ENCODE assay signal across 1 cellular context in genomic region chr20:38472513-38473352, GRCh38.
A peak's percentile ranks its signal among the peaks of the same experiment; 100 is the strongest.
TF ChIP-seq lines count a peak whose summit lies in the region.

TSS of gene RALGAPB (plus strand) at chr20:38472843. CDS start at chr20:38488433, 15,590 bp downstream.

TF ChIP-seq in HepG2, 621 proteins besides CTCF, POLR2A, EP300 and RAD21 (continued from another document and continues in another):
- TF ChIP-seq ZBTB40 (IDR thresholded peaks at IDR 0.05) (no peak), ZBTB40 (CRISPR knock-in tag; IDR thresholded peaks at IDR 0.05) (peak; percentile 84), ZNF33B (CRISPR knock-in tag; IDR thresholded peaks at IDR 0.05) (0 out of 2 replicates have a peak, but pooled peaks have one; percentile 67), ZFX (CRISPR knock-in tag; IDR thresholded peaks at IDR 0.05; ENCODE audit: low read depth) (peak; percentile 93), RXRA (CRISPR knock-in tag; IDR thresholded peaks at IDR 0.05) (peak; percentile 64), ASH2L (IDR thresholded peaks at IDR 0.05; ENCODE audit: insufficient read length, low read depth, low read length) (peak; percentile 88), RBAK (CRISPR knock-in tag; IDR thresholded peaks at IDR 0.05) (no peak), SOX6 (IDR thresholded peaks at IDR 0.05) (no peak), SOX6 (CRISPR knock-in tag; IDR thresholded peaks at IDR 0.05) (peak; percentile 67), TMF1 (CRISPR knock-in tag; IDR thresholded peaks at IDR 0.05; ENCODE audit: low read depth) (peak; percentile 94), KAT7 (CRISPR knock-in tag; IDR thresholded peaks at IDR 0.05; ENCODE audit: borderline replicate concordance) (no peak; the same call in 1 of the 2 replicates), MTA3 (CRISPR knock-in tag; IDR thresholded peaks at IDR 0.05) (no peak), TRIM24 (CRISPR knock-in tag; IDR thresholded peaks at IDR 0.05) (no peak), CREM (IDR thresholded peaks at IDR 0.05) (peak; percentile 91), CREM (CRISPR knock-in tag; IDR thresholded peaks at IDR 0.05) (no peak), ZNF225 (CRISPR knock-in tag; IDR thresholded peaks at IDR 0.05) (no peak; the same call in 1 of the 2 replicates), ZNF232 (CRISPR knock-in tag; IDR thresholded peaks at IDR 0.05; ENCODE audit: borderline replicate concordance) (no peak; the same call in 1 of the 2 replicates), NFATC3 (CRISPR knock-in tag; IDR thresholded peaks at IDR 0.05) (0 out of 2 replicates have a peak, but pooled peaks have one; percentile 28), ZC3H4 (CRISPR knock-in tag; IDR thresholded peaks at IDR 0.05; ENCODE audit: borderline replicate concordance) (no peak), ZNF382 (CRISPR knock-in tag; IDR thresholded peaks at IDR 0.05; ENCODE audit: borderline replicate concordance) (no peak), ZNF10 (CRISPR knock-in tag; IDR thresholded peaks at IDR 0.05; ENCODE audit: borderline replicate concordance, low read depth) (no peak), MTERF4 (CRISPR knock-in tag; IDR thresholded peaks at IDR 0.05) (0 out of 2 replicates have a peak, but pooled peaks have one; percentile 26), ZNF292 (CRISPR knock-in tag; IDR thresholded peaks at IDR 0.05; ENCODE audit: borderline replicate concordance, low read depth) (no peak), MXD4 (CRISPR knock-in tag; IDR thresholded peaks at IDR 0.05) (peak; percentile 79; the same call in 1 of the 2 replicates), MYC (CRISPR knock-in tag; IDR thresholded peaks at IDR 0.05; ENCODE audit: borderline replicate concordance) (peak; percentile 85), SSRP1 (CRISPR knock-in tag; IDR thresholded peaks at IDR 0.05) (no peak), RAD51 (IDR thresholded peaks at IDR 0.05; ENCODE audit: borderline replicate concordance) (no peak), ZNF775 (CRISPR knock-in tag; IDR thresholded peaks at IDR 0.05; ENCODE audit: borderline replicate concordance) (no peak), SMAD3 (CRISPR knock-in tag; IDR thresholded peaks at IDR 0.05) (peak; percentile 79), AHR (CRISPR knock-in tag; IDR thresholded peaks at IDR 0.05) (peak; percentile 55), MTF1 (CRISPR knock-in tag; IDR thresholded peaks at IDR 0.05) (peak; percentile 71; the same call in 1 of the 2 replicates), IKZF1 (IDR thresholded peaks at IDR 0.05) (no peak)
- TF ChIP-seq, protein P1, sequence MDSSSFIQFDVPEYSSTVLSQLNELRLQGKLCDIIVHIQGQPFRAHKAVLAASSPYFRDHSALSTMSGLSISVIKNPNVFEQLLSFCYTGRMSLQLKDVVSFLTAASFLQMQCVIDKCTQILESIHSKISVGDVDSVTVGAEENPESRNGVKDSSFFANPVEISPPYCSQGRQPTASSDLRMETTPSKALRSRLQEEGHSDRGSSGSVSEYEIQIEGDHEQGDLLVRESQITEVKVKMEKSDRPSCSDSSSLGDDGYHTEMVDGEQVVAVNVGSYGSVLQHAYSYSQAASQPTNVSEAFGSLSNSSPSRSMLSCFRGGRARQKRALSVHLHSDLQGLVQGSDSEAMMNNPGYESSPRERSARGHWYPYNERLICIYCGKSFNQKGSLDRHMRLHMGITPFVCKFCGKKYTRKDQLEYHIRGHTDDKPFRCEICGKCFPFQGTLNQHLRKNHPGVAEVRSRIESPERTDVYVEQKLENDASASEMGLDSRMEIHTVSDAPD (CRISPR knock-in tag; IDR thresholded peaks at IDR 0.05), result no peak
- TF ChIP-seq, protein P2, sequence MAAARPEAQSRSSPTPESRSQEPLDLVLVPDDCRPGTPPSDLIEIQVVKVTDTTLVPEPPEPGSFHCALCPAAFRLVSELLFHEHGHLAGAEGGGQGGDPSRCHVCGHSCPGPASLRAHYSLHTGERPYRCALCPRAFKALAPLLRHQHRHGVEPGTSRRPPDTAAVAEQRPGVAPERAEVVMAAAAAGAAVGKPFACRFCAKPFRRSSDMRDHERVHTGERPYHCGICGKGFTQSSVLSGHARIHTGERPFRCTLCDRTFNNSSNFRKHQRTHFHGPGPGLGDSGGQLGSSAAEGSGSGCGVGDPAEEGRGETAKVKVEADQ (CRISPR knock-in tag; IDR thresholded peaks at IDR 0.05; ENCODE audit: borderline replicate concordance), result peak; percentile 98
- TF ChIP-seq, protein P3, sequence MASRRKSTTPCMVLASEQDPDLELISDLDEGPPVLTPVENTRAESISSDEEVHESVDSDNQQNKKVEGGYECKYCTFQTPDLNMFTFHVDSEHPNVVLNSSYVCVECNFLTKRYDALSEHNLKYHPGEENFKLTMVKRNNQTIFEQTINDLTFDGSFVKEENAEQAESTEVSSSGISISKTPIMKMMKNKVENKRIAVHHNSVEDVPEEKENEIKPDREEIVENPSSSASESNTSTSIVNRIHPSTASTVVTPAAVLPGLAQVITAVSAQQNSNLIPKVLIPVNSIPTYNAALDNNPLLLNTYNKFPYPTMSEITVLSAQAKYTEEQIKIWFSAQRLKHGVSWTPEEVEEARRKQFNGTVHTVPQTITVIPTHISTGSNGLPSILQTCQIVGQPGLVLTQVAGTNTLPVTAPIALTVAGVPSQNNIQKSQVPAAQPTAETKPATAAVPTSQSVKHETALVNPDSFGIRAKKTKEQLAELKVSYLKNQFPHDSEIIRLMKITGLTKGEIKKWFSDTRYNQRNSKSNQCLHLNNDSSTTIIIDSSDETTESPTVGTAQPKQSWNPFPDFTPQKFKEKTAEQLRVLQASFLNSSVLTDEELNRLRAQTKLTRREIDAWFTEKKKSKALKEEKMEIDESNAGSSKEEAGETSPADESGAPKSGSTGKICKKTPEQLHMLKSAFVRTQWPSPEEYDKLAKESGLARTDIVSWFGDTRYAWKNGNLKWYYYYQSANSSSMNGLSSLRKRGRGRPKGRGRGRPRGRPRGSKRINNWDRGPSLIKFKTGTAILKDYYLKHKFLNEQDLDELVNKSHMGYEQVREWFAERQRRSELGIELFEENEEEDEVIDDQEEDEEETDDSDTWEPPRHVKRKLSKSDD (CRISPR knock-in tag; IDR thresholded peaks at IDR 0.05; ENCODE audit: low read depth), result peak; percentile 88; the same call in 1 of the 2 replicates
- TF ChIP-seq, protein P4, sequence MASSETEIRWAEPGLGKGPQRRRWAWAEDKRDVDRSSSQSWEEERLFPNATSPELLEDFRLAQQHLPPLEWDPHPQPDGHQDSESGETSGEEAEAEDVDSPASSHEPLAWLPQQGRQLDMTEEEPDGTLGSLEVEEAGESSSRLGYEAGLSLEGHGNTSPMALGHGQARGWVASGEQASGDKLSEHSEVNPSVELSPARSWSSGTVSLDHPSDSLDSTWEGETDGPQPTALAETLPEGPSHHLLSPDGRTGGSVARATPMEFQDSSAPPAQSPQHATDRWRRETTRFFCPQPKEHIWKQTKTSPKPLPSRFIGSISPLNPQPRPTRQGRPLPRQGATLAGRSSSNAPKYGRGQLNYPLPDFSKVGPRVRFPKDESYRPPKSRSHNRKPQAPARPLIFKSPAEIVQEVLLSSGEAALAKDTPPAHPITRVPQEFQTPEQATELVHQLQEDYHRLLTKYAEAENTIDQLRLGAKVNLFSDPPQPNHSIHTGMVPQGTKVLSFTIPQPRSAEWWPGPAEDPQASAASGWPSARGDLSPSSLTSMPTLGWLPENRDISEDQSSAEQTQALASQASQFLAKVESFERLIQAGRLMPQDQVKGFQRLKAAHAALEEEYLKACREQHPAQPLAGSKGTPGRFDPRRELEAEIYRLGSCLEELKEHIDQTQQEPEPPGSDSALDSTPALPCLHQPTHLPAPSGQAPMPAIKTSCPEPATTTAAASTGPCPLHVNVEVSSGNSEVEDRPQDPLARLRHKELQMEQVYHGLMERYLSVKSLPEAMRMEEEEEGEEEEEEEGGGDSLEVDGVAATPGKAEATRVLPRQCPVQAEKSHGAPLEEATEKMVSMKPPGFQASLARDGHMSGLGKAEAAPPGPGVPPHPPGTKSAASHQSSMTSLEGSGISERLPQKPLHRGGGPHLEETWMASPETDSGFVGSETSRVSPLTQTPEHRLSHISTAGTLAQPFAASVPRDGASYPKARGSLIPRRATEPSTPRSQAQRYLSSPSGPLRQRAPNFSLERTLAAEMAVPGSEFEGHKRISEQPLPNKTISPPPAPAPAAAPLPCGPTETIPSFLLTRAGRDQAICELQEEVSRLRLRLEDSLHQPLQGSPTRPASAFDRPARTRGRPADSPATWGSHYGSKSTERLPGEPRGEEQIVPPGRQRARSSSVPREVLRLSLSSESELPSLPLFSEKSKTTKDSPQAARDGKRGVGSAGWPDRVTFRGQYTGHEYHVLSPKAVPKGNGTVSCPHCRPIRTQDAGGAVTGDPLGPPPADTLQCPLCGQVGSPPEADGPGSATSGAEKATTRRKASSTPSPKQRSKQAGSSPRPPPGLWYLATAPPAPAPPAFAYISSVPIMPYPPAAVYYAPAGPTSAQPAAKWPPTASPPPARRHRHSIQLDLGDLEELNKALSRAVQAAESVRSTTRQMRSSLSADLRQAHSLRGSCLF (CRISPR knock-in tag; IDR thresholded peaks at IDR 0.05; ENCODE audit: borderline replicate concordance), result no peak
- TF ChIP-seq, protein P5, sequence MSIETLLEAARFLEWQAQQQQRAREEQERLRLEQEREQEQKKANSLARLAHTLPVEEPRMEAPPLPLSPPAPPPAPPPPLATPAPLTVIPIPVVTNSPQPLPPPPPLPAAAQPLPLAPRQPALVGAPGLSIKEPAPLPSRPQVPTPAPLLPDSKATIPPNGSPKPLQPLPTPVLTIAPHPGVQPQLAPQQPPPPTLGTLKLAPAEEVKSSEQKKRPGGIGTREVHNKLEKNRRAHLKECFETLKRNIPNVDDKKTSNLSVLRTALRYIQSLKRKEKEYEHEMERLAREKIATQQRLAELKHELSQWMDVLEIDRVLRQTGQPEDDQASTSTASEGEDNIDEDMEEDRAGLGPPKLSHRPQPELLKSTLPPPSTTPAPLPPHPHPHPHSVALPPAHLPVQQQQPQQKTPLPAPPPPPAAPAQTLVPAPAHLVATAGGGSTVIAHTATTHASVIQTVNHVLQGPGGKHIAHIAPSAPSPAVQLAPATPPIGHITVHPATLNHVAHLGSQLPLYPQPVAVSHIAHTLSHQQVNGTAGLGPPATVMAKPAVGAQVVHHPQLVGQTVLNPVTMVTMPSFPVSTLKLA (IDR thresholded peaks at IDR 0.05), result peak; percentile 17; the same call in 1 of the 2 replicates
